10 cellular contexts compared by ENCODE assay signal in the genomic region with DNA sequence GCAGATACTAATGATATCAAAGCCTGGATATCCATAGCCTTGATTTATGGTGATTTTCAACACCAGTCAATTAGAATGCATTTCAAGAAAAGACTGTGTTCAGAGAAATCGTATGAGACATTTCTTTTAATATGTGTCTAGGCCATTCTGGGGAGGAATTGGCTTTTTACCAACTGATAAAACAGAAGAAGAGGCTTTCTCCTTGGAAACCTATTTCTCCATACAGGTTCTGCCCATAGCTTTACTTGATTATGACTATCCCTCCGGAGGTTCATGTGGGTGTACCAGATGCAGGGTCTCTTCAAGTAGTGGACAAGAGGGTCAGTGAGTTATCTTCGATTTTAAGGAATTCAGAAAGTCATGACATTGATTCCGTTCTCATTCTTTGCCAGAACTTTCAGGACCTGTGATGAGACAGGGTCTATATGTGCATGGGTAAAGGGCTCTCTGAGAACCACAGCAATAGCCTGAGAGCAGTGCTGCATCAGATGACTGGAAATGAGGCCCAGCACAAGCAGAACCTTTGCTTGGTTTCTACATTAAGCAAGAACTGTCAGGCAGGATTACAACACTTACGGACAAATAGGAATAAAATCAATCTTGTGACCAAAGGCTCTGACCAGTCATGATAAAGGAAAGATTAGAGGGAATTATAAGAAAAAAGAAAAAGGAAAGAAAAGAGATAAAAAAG.
DNase-seq lines count a peak whose midpoint lies in the region; ATAC-seq and TF ChIP-seq lines count a peak whose summit lies in the region.
"Had no signal": no experiment of that assay in that cellular context is flagged by ENCODE, and none has a peak within 500 bp of the region (broad histone marks: within the 10 kb centered on the region; RNA-seq: fewer than 3 reads in every experiment).

No MANE protein-coding gene starts in this region.

- peak overlapping the region in 4 of 5 donors; percentile 23 to 74 (median 60) for H3K27ac ChIP-seq in adrenal gland
- H3K27ac ChIP-seq in spleen, result peak overlapping the region in 7 of 8 donors; percentile 1 to 82 (median 74)
- H3K27ac ChIP-seq: RWPE1 had no signal

- H3K4me1 ChIP-seq in adrenal gland (replicated peaks in 1 of 2) (peaks cover 12 to 39% of the 10 kb centered on the region in 2 donors), spleen (peaks cover 9 to 85% (median 40%) of the 10 kb centered on the region in 6 donors)

- ATAC-seq in GM21423 (IDR thresholded peaks at IDR 0.05; ENCODE audit: unreplicated experiment), result no peak
- ATAC-seq in HG03354 (IDR thresholded peaks at IDR 0.05; ENCODE audit: poor library complexity, severe bottlenecking, unreplicated experiment), result no peak

- TF ChIP-seq POLR2A in adrenal gland (IDR thresholded peaks at IDR 0.05), result no peak
- no peak for TF ChIP-seq POLR2A in spleen (IDR thresholded peaks at IDR 0.05)

- WGBS in adrenal gland, 4 donors, result 56 to 67% (median 58%) methylated on average over 5 of the region's 5 CpGs
- 67 to 82% (median 71%) methylated on average over 5 of the region's 5 CpGs for WGBS in spleen, 5 donors

- H3K4me3 ChIP-seq in adrenal gland (no peak overlapping the region), spleen (no peak overlapping the region)

- in situ Hi-C loops in G401 (cut with HindIII; ENCODE audit: low sequenced_read_pairs), result no loop called here

- DNase-seq in NCI-H226 (peak; percentile 55), adrenal gland (peak in 6 of 7 donors; percentile 28 to 73 (median 40)), iris pigment epithelial cell (ENCODE audit: low read depth) (peak; percentile 91), spleen (no peak), NCI-H1105 treated with DMSO at 0.1 percent for 48 hours (lab: John Stamatoyannopoulos, UW) (no peak), G401 (ENCODE audit: low spot score) (no peak)
- DNase-seq: NCI-H146 had no signal

- H3K9me3 ChIP-seq in adrenal gland (replicated peaks in 1 of 3) (no peaks in the 10 kb centered on the region), spleen (no peaks in the 10 kb centered on the region)

- no peak for TF ChIP-seq CTCF in adrenal gland (IDR thresholded peaks at IDR 0.05)
- TF ChIP-seq CTCF in spleen (IDR thresholded peaks at IDR 0.05 in 8 of 11, conservative IDR thresholded peaks at IDR 0.05 in 3 of 11), result no peak

- intact Hi-C loops in adrenal gland (cut with DNase I), result no loop called here
- intact Hi-C loops in spleen (cut with DNase I; ENCODE audit: low total_unique reads), result loop anchor here (10.0 kb wide), 1 partner anchor 55 kb away; no protein-coding TSS in a partner anchor

- H3K36me3 ChIP-seq in adrenal gland (replicated peaks in 1 of 2) (no peaks in the 10 kb centered on the region), spleen (no peaks in the 10 kb centered on the region)

- H3K27me3 ChIP-seq in adrenal gland (no peaks in the 10 kb centered on the region), spleen (replicated peaks in 1 of 7) (no peaks in the 10 kb centered on the region)

Comparison
In these comparisons a context has a peak if more than half of its experiments do, and no peak if none do; other contexts are left out.
1. DNase-seq: peak in NCI-H226 (single experiment), adrenal gland (6 of 7) and iris pigment epithelial cell (single experiment); none in spleen (single experiment), NCI-H1105 treated with DMSO at 0.1 percent for 48 hours (single experiment) and G401 (single experiment).